ENCODE assay signal across 26 cellular contexts in the genomic region with DNA sequence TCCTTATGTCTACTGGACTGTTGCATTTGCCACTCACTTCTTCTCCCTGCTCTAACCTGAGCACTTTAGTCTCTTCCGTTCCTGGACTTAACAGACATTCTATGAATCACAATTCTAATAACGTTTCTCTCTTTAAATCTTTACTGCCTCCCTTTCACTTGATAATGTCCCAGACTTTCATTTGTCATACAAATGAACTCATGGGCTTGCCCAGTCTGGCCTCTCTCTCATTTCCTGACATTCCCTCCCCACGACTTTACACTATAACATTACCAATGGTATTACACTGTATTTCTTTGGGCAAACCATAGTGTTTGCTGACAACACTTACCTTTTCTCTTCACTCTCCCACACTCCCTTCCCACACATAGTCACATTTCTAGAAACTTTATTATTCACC.
"Had no signal": no experiment of that assay in that cellular context is flagged by ENCODE, and none has a peak within 500 bp of the region (broad histone marks: within the 10 kb centered on the region; RNA-seq: fewer than 3 reads in every experiment).

No MANE protein-coding gene starts in this region.

- H3K9me3 ChIP-seq: colonic mucosa, esophagus squamous epithelium had no signal

- H3K4me3 ChIP-seq: colonic mucosa, esophagus squamous epithelium had no signal

- H3K27me3 ChIP-seq: brain microvascular endothelial cell, colonic mucosa, esophagus squamous epithelium had no signal

- DNase-seq: activated B cell treated with CpG ODN at 0.5 μM for 24 hours; activated CD4-positive, alpha-beta T cell treated with anti-CD3 and anti-CD28 coated beads for 48 hours; activated CD4-positive, alpha-beta T cell treated with anti-CD3 and anti-CD28 coated beads, Interleukin-2, amount 50 U/mL, for 1 hour; activated CD4-positive, alpha-beta T cell treated with anti-CD3 and anti-CD28 coated beads, Interleukin-2, amount 50 U/mL, for 48 hours; activated CD8-positive, alpha-beta memory T cell treated with anti-CD3 and anti-CD28 coated beads for 24 hours; activated CD8-positive, alpha-beta T cell treated with anti-CD3 and anti-CD28 coated beads for 36 hours; activated effector memory CD4-positive, alpha-beta T cell treated with Interleukin-2 at 50 U/mL for 16 hours; activated gamma-delta T cell treated with Interleukin-2 at 50 U/mL for 16 hours; activated naive CD4-positive, alpha-beta T cell treated with anti-CD3 and anti-CD28 coated beads, Interleukin-2, amount 50 U/mL, for 16 hours; activated naive CD4-positive, alpha-beta T cell treated with Interleukin-2 at 50 U/mL for 16 hours; activated T-cell treated with anti-CD3 and anti-CD28 coated beads, Interleukin-2, amount 50 U/mL, for 4 hours; amniotic stem cell; anterior cingulate cortex; brain microvascular endothelial cell; central memory CD4-positive, alpha-beta T cell; cerebellar nuclear complex; colonic mucosa; effector CD4-positive, alpha-beta T cell; effector memory CD8-positive, alpha-beta T cell; esophagus squamous epithelium; head of caudate nucleus; T-helper 2 cell had no signal

- H3K4me1 ChIP-seq: colonic mucosa, esophagus squamous epithelium had no signal

- H3K36me3 ChIP-seq: brain microvascular endothelial cell, colonic mucosa, esophagus squamous epithelium had no signal

- H3K27ac ChIP-seq: brain microvascular endothelial cell, colonic mucosa, epithelial cell of prostate, esophagus squamous epithelium, VCaP had no signal

- FAIRE-seq: astrocyte, frontal cortex had no signal
